Comparison of ENCODE assay signal across 31 cellular contexts in genomic region chr1:201433609-201434008, GRCh38. TPM values are rescaled to one million over a fixed set of nuclear protein-coding genes. Genes with fewer than 3 reads are reported as not detected.
"Had no signal": no experiment of that assay in that cellular context is flagged by ENCODE, and none has a peak within 500 bp of the region (broad histone marks: within the 10 kb centered on the region; RNA-seq: fewer than 3 reads in every experiment).

No MANE protein-coding gene starts in this region.

- H3K4me3 ChIP-seq: stomach, suprapubic skin, testis, thoracic aorta, thyroid gland, tibial artery, tibial nerve, transverse colon, upper lobe of left lung, upper lobe of right lung, uterus, vagina had no signal

- FAIRE-seq: urothelium cell line had no signal

- H3K27me3 ChIP-seq: testis, thyroid gland, tibial nerve, upper lobe of left lung, upper lobe of right lung, uterus, vagina had no signal

- H3K36me3 ChIP-seq: stomach, suprapubic skin, thoracic aorta, thyroid gland, tibial artery, tibial nerve, transverse colon, upper lobe of left lung, upper lobe of right lung, uterus, vagina had no signal

- H3K9me3 Mint-ChIP-seq: stimulated activated effector memory CD8-positive, alpha-beta T cell treated with anti-CD3 and anti-CD28 coated beads, Interleukin-12 subunit alpha, Interleukin-12 subunit beta, amount 100 ng/mL, for 72 hours; stimulated activated memory B cell treated with anti-CD40 and anti-IgM and Interleukin-4, amounts not matched to agents 10 μg/mL and 1 μg/mL and 100 μg/mL, for 72 hours; stimulated activated naive B cell treated with anti-CD40 and anti-IgM and Interleukin-4, amounts not matched to agents 10 μg/mL and 1 μg/mL and 100 μg/mL, for 72 hours; stimulated activated naive CD8-positive, alpha-beta T cell treated with anti-CD3 and anti-CD28 coated beads, Interleukin-15, amount 100 ng/mL, for 72 hours; stimulated activated naive CD8-positive, alpha-beta T cell treated with anti-CD3 and anti-CD28 coated beads, Interleukin-15, Interleukin-2, amounts not matched to agents 100 ng/mL and 50 ng/mL, for 24 hours; type B pancreatic cell had no signal

- H3K4me1 ChIP-seq: upper lobe of right lung, uterus had no signal

- H3K9me3 ChIP-seq: stomach, suprapubic skin, testis, thoracic aorta, thyroid gland, tibial artery, tibial nerve, transverse colon, upper lobe of left lung, upper lobe of right lung, uterus, vagina had no signal

- H3K4me3 Mint-ChIP-seq: stimulated activated effector memory CD8-positive, alpha-beta T cell treated with anti-CD3 and anti-CD28 coated beads, Interleukin-12 subunit alpha, Interleukin-12 subunit beta, amount 100 ng/mL, for 72 hours; stimulated activated memory B cell treated with anti-CD40 and anti-IgM and Interleukin-4, amounts not matched to agents 10 μg/mL and 1 μg/mL and 100 μg/mL, for 72 hours; stimulated activated naive B cell treated with anti-CD40 and anti-IgM and Interleukin-4, amounts not matched to agents 10 μg/mL and 1 μg/mL and 100 μg/mL, for 72 hours; stimulated activated naive CD8-positive, alpha-beta T cell treated with anti-CD3 and anti-CD28 coated beads, Interleukin-15, amount 100 ng/mL, for 72 hours; stimulated activated naive CD8-positive, alpha-beta T cell treated with anti-CD3 and anti-CD28 coated beads, Interleukin-15, Interleukin-2, amounts not matched to agents 100 ng/mL and 50 ng/mL, for 24 hours; type B pancreatic cell had no signal

- DNase-seq: stimulated activated CD4-positive, alpha-beta T cell treated with anti-CD3 and anti-CD28 coated beads, Interleukin-2, amount 100 ng/mL, for 48 hours; stimulated activated CD4-positive, alpha-beta T cell treated with anti-CD3 and anti-CD28 coated beads, Interleukin-4, amount 100 ng/mL, for 1 hour; stimulated activated CD4-positive, alpha-beta T cell treated with anti-CD3 and anti-CD28 coated beads, Interleukin-4, amount 100 ng/mL, for 24 hours; stimulated activated CD4-positive, alpha-beta T cell treated with anti-CD3 and anti-CD28 coated beads, Interleukin-4, amount 100 ng/mL, for 4 hours; stimulated activated CD8-positive, alpha-beta memory T cell treated with anti-CD3 and anti-CD28 coated beads, Interleukin-4, amount 100 ng/mL, for 48 hours; stimulated activated naive B cell treated with anti-CD40 and anti-IgM and Interleukin-4, amounts not matched to agents 10 μg/mL and 1 μg/mL and 100 μg/mL, for 72 hours; stimulated activated naive CD4-positive, alpha-beta T cell; stimulated activated naive CD4-positive, alpha-beta T cell treated with Interleukin-2 at 50 U/mL for 16 hours; stimulated activated naive CD8-positive, alpha-beta T cell treated with anti-CD3 and anti-CD28 coated beads, Interleukin-15, amount 100 ng/mL, for 72 hours; stimulated activated naive CD8-positive, alpha-beta T cell treated with anti-CD3 and anti-CD28 coated beads, Interleukin-15, Interleukin-2, amounts not matched to agents 100 U/mL and 50 U/mL, for 24 hours; stomach; substantia nigra; testis; thyroid gland; tibial artery; transverse colon; upper lobe of left lung; upper lobe of right lung; uterus had no signal

- H3K27ac ChIP-seq: stomach, suprapubic skin, testis, thoracic aorta, thyroid gland, tibial artery, tibial nerve, transverse colon, upper lobe of left lung, upper lobe of right lung, uterus, vagina had no signal

- H3K27ac Mint-ChIP-seq: stimulated activated effector memory CD8-positive, alpha-beta T cell treated with anti-CD3 and anti-CD28 coated beads, Interleukin-12 subunit alpha, Interleukin-12 subunit beta, amount 100 ng/mL, for 72 hours; stimulated activated memory B cell treated with anti-CD40 and anti-IgM and Interleukin-4, amounts not matched to agents 10 μg/mL and 1 μg/mL and 100 μg/mL, for 72 hours; stimulated activated naive B cell treated with anti-CD40 and anti-IgM and Interleukin-4, amounts not matched to agents 10 μg/mL and 1 μg/mL and 100 μg/mL, for 72 hours; stimulated activated naive CD8-positive, alpha-beta T cell treated with anti-CD3 and anti-CD28 coated beads, Interleukin-15, amount 100 ng/mL, for 72 hours; stimulated activated naive CD8-positive, alpha-beta T cell treated with anti-CD3 and anti-CD28 coated beads, Interleukin-15, Interleukin-2, amounts not matched to agents 100 ng/mL and 50 ng/mL, for 24 hours; type B pancreatic cell had no signal

- H3K36me3 Mint-ChIP-seq: stimulated activated effector memory CD8-positive, alpha-beta T cell treated with anti-CD3 and anti-CD28 coated beads, Interleukin-12 subunit alpha, Interleukin-12 subunit beta, amount 100 ng/mL, for 72 hours; stimulated activated memory B cell treated with anti-CD40 and anti-IgM and Interleukin-4, amounts not matched to agents 10 μg/mL and 1 μg/mL and 100 μg/mL, for 72 hours; stimulated activated naive B cell treated with anti-CD40 and anti-IgM and Interleukin-4, amounts not matched to agents 10 μg/mL and 1 μg/mL and 100 μg/mL, for 72 hours; type B pancreatic cell had no signal

- ATAC-seq: stimulated activated effector memory CD8-positive, alpha-beta T cell treated with anti-CD3 and anti-CD28 coated beads, Interleukin-12 subunit alpha, Interleukin-12 subunit beta, amount 100 ng/mL, for 72 hours; stimulated activated memory B cell treated with anti-CD40 and anti-IgM and Interleukin-4, amounts not matched to agents 10 μg/mL and 1 μg/mL and 100 μg/mL, for 72 hours; stimulated activated naive B cell treated with anti-CD40 and anti-IgM and Interleukin-4, amounts not matched to agents 10 μg/mL and 1 μg/mL and 100 μg/mL, for 72 hours; stimulated activated naive CD8-positive, alpha-beta T cell treated with anti-CD3 and anti-CD28 coated beads, Interleukin-15, amount 100 ng/mL, for 72 hours; stimulated activated naive CD8-positive, alpha-beta T cell treated with anti-CD3 and anti-CD28 coated beads, Interleukin-15, Interleukin-2, amounts not matched to agents 100 U/mL and 50 U/mL, for 24 hours; upper lobe of right lung had no signal

RNA-seq across cellular contexts. Expression of gene TNNI1, which starts 12.1 kb away (rescaled TPM):
- total RNA-seq: stomach, subcutaneous adipose tissue, temporal lobe, thyroid gland, vagina had no signal
- polyA plus RNA-seq: urinary bladder had no signal

RNA-seq across cellular contexts. Expression of gene LAD1, which starts 34.5 kb away (rescaled TPM):
- total RNA-seq: temporal lobe, tibial nerve had no signal

RNA-seq across cellular contexts. Expression of gene TNNT2, which starts 56.1 kb away (rescaled TPM):
- total RNA-seq: subcutaneous adipose tissue had no signal
